ENCODE assay signal across 15 cellular contexts in the genomic region with DNA sequence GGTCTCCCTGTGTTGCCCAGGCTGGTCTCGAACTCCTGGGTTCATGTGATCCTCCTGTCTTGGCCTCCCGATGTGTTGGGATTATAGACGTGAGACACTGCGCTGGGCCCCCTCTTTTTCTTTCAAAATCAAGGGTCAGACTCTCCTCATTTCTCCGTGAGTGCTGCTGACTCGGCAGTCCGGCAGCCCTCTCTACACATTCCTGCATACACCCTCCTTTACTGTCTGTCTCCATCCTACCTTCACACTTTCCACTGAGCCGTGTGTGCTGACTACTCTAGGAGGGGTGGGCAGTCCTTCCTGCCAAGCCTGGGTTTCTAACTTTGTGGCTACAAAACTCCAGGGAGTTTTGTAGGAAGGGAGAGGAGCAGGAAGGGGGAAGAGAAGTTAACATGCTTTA.
"Had no signal": no experiment of that assay in that cellular context is flagged by ENCODE, and none has a peak within 500 bp of the region (broad histone marks: within the 10 kb centered on the region; RNA-seq: fewer than 3 reads in every experiment).

No MANE protein-coding gene starts in this region.

- H3K27me3 Mint-ChIP-seq: brain had no signal

- H3K79me2 ChIP-seq: parathyroid adenoma had no signal

- H3K9me3 Mint-ChIP-seq: activated naive CD4-positive, alpha-beta T cell treated with anti-CD3 and anti-CD28 coated beads, Interleukin-2, amount 50 U/mL, for 72 hours had no signal

- H3K4me3 Mint-ChIP-seq: brain had no signal

- H3K9ac ChIP-seq: parathyroid adenoma had no signal

- H3K36me3 ChIP-seq: colonic mucosa, thyroid gland, uterus had no signal

- H3K27ac ChIP-seq: colonic mucosa, parathyroid adenoma, thyroid gland, uterus had no signal

- H3K4me3 ChIP-seq: colonic mucosa, thyroid gland, uterus had no signal

- ATAC-seq: activated CD4-positive, CD25-positive, alpha-beta regulatory T cell treated with anti-CD3 and anti-CD28 coated beads, Interleukin-2, amount 50 U/mL, for 24 hours; activated naive CD4-positive, alpha-beta T cell treated with anti-CD3 and anti-CD28 coated beads, Interleukin-2, amount 50 U/mL, for 72 hours; esophagus mucosa had no signal

- DNase-seq: activated gamma-delta T cell; activated T-cell treated with anti-CD3 and anti-CD28 coated beads, Interleukin-2, amount 50 U/mL, for 48 hours; central memory CD4-positive, alpha-beta T cell; colonic mucosa; hippocampal formation; mesenchymal stem cell; stimulated activated CD4-positive, alpha-beta T cell treated with anti-CD3 and anti-CD28 coated beads, Interleukin-12 subunit alpha, Interleukin-12 subunit beta, amount 100 ng/mL, for 4 hours; stimulated activated CD4-positive, alpha-beta T cell treated with anti-CD3 and anti-CD28 coated beads, Interleukin-2, amount 100 ng/mL, for 24 hours; thyroid gland; uterus had no signal

- H3K27me3 ChIP-seq: colonic mucosa, thyroid gland, uterus had no signal

- H2AFZ ChIP-seq: parathyroid adenoma had no signal

- H3K9me3 ChIP-seq: colonic mucosa, thyroid gland, uterus had no signal

- H3K4me1 ChIP-seq: colonic mucosa, parathyroid adenoma, thyroid gland, uterus had no signal
